2 cellular contexts compared by ENCODE assay signal in the genomic region with DNA sequence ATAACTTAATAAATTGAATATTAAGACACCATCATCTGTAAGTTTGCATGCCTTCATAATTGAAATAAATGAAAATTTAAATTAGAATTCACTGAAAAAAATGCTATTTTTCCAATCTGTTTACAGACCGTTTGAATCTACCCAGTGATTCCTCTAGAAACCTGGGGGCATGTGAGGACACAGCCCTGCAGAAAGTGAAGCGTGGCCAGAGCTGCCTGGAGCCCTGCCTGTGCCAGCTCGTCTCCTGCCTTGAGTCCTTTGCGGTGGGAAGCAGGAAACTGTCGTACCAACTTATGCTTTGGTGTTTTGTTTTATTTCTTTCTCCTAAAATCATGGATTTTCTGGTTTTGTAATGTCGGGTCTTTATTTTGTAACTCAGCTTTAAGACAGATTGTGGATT.
TF ChIP-seq lines count a peak whose summit lies in the region.

No MANE protein-coding gene starts in this region.

TF ChIP-seq in GM23338, 12 proteins besides CTCF, POLR2A, EP300 and RAD21:
- TF ChIP-seq POLR2AphosphoS5 (IDR thresholded peaks at IDR 0.05; ENCODE audit: low read depth) = no peak
- TF ChIP-seq, protein P1, sequence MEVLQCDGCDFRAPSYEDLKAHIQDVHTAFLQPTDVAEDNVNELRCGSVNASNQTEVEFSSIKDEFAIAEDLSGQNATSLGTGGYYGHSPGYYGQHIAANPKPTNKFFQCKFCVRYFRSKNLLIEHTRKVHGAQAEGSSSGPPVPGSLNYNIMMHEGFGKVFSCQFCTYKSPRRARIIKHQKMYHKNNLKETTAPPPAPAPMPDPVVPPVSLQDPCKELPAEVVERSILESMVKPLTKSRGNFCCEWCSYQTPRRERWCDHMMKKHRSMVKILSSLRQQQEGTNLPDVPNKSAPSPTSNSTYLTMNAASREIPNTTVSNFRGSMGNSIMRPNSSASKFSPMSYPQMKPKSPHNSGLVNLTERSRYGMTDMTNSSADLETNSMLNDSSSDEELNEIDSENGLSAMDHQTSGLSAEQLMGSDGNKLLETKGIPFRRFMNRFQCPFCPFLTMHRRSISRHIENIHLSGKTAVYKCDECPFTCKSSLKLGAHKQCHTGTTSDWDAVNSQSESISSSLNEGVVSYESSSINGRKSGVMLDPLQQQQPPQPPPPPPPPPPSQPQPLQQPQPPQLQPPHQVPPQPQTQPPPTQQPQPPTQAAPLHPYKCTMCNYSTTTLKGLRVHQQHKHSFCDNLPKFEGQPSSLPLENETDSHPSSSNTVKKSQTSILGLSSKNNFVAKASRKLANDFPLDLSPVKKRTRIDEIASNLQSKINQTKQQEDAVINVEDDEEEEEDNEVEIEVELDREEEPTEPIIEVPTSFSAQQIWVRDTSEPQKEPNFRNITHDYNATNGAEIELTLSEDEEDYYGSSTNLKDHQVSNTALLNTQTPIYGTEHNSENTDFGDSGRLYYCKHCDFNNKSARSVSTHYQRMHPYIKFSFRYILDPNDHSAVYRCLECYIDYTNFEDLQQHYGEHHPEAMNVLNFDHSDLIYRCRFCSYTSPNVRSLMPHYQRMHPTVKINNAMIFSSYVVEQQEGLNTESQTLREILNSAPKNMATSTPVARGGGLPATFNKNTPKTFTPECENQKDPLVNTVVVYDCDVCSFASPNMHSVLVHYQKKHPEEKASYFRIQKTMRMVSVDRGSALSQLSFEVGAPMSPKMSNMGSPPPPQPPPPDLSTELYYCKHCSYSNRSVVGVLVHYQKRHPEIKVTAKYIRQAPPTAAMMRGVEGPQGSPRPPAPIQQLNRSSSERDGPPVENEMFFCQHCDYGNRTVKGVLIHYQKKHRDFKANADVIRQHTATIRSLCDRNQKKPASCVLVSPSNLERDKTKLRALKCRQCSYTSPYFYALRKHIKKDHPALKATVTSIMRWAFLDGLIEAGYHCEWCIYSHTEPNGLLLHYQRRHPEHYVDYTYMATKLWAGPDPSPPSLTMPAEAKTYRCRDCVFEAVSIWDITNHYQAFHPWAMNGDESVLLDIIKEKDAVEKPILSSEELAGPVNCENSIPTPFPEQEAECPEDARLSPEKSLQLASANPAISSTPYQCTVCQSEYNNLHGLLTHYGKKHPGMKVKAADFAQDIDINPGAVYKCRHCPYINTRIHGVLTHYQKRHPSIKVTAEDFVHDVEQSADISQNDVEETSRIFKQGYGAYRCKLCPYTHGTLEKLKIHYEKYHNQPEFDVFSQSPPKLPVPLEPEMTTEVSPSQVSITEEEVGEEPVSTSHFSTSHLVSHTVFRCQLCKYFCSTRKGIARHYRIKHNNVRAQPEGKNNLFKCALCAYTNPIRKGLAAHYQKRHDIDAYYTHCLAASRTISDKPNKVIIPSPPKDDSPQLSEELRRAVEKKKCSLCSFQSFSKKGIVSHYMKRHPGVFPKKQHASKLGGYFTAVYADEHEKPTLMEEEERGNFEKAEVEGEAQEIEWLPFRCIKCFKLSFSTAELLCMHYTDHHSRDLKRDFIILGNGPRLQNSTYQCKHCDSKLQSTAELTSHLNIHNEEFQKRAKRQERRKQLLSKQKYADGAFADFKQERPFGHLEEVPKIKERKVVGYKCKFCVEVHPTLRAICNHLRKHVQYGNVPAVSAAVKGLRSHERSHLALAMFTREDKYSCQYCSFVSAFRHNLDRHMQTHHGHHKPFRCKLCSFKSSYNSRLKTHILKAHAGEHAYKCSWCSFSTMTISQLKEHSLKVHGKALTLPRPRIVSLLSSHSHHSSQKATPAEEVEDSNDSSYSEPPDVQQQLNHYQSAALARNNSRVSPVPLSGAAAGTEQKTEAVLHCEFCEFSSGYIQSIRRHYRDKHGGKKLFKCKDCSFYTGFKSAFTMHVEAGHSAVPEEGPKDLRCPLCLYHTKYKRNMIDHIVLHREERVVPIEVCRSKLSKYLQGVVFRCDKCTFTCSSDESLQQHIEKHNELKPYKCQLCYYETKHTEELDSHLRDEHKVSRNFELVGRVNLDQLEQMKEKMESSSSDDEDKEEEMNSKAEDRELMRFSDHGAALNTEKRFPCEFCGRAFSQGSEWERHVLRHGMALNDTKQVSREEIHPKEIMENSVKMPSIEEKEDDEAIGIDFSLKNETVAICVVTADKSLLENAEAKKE (CRISPR knock-in tag; IDR thresholded peaks at IDR 0.05) = no peak
- TF ChIP-seq, protein P2, sequence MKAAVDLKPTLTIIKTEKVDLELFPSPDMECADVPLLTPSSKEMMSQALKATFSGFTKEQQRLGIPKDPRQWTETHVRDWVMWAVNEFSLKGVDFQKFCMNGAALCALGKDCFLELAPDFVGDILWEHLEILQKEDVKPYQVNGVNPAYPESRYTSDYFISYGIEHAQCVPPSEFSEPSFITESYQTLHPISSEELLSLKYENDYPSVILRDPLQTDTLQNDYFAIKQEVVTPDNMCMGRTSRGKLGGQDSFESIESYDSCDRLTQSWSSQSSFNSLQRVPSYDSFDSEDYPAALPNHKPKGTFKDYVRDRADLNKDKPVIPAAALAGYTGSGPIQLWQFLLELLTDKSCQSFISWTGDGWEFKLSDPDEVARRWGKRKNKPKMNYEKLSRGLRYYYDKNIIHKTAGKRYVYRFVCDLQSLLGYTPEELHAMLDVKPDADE (IDR thresholded peaks at IDR 0.05) = no peak
- no peak for TF ChIP-seq ZNF114 (CRISPR knock-in tag; IDR thresholded peaks at IDR 0.05)
- TF ChIP-seq NANOG (IDR thresholded peaks at IDR 0.05; ENCODE audit: borderline replicate concordance) = no peak
- TF ChIP-seq CREB1 (CRISPR knock-in tag; IDR thresholded peaks at IDR 0.05; ENCODE audit: low read depth) = no peak
- TF ChIP-seq ZNF331 (CRISPR knock-in tag; IDR thresholded peaks at IDR 0.05; ENCODE audit: low read depth) = no peak
- TF ChIP-seq, protein P3, sequence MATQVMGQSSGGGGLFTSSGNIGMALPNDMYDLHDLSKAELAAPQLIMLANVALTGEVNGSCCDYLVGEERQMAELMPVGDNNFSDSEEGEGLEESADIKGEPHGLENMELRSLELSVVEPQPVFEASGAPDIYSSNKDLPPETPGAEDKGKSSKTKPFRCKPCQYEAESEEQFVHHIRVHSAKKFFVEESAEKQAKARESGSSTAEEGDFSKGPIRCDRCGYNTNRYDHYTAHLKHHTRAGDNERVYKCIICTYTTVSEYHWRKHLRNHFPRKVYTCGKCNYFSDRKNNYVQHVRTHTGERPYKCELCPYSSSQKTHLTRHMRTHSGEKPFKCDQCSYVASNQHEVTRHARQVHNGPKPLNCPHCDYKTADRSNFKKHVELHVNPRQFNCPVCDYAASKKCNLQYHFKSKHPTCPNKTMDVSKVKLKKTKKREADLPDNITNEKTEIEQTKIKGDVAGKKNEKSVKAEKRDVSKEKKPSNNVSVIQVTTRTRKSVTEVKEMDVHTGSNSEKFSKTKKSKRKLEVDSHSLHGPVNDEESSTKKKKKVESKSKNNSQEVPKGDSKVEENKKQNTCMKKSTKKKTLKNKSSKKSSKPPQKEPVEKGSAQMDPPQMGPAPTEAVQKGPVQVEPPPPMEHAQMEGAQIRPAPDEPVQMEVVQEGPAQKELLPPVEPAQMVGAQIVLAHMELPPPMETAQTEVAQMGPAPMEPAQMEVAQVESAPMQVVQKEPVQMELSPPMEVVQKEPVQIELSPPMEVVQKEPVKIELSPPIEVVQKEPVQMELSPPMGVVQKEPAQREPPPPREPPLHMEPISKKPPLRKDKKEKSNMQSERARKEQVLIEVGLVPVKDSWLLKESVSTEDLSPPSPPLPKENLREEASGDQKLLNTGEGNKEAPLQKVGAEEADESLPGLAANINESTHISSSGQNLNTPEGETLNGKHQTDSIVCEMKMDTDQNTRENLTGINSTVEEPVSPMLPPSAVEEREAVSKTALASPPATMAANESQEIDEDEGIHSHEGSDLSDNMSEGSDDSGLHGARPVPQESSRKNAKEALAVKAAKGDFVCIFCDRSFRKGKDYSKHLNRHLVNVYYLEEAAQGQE (IDR thresholded peaks at IDR 0.05; ENCODE audit: unreplicated experiment) = no peak
- TF ChIP-seq EZH2 (IDR thresholded peaks at IDR 0.05; ENCODE audit: low read depth, unreplicated experiment) = no peak
- TF ChIP-seq STAT1 (IDR thresholded peaks at IDR 0.05; ENCODE audit: unreplicated experiment) = no peak

TF ChIP-seq in SK-N-SH, 30 proteins besides CTCF, POLR2A, EP300 and RAD21:
- TF ChIP-seq JUND (IDR thresholded peaks at IDR 0.05) (no peak), NFIC (IDR thresholded peaks at IDR 0.05; ENCODE audit: borderline replicate concordance) (no peak), SMC3 (IDR thresholded peaks at IDR 0.05; ENCODE audit: low read depth, low read length) (no peak), TCF12 (IDR thresholded peaks at IDR 0.05) (no peak), TAF1 (IDR thresholded peaks at IDR 0.05; ENCODE audit: borderline replicate concordance, low read depth, low read length) (no peak), SIN3A (IDR thresholded peaks at IDR 0.05; ENCODE audit: borderline replicate concordance, low read depth, low read length) (no peak), POLR2AphosphoS5 (IDR thresholded peaks at IDR 0.05; ENCODE audit: low read depth, low read length) (no peak), GATA2 (CRISPR knock-in tag; IDR thresholded peaks at IDR 0.05) (no peak), FOSL2 (IDR thresholded peaks at IDR 0.05; ENCODE audit: borderline replicate concordance, low read depth) (no peak), YY1 (IDR thresholded peaks at IDR 0.05; ENCODE audit: low read depth) (no peak), MXI1 (IDR thresholded peaks at IDR 0.05; ENCODE audit: low read depth, low read length) (no peak), GABPA (IDR thresholded peaks at IDR 0.05; ENCODE audit: low read depth) (no peak), CHD2 (IDR thresholded peaks at IDR 0.05; ENCODE audit: low read length, partially characterized antibody) (no peak), EZH2phosphoT487 (IDR thresholded peaks at IDR 0.05; ENCODE audit: borderline replicate concordance, low read depth) (no peak), NRF1 (IDR thresholded peaks at IDR 0.05; ENCODE audit: low read depth, low read length) (no peak), ELF1 (IDR thresholded peaks at IDR 0.05) (no peak), RXRA (IDR thresholded peaks at IDR 0.05; ENCODE audit: borderline replicate concordance, low read depth) (no peak)
- TF ChIP-seq, protein P3 (IDR thresholded peaks at IDR 0.05; ENCODE audit: low read depth, low read length) = no peak
- TF ChIP-seq, protein P4, sequence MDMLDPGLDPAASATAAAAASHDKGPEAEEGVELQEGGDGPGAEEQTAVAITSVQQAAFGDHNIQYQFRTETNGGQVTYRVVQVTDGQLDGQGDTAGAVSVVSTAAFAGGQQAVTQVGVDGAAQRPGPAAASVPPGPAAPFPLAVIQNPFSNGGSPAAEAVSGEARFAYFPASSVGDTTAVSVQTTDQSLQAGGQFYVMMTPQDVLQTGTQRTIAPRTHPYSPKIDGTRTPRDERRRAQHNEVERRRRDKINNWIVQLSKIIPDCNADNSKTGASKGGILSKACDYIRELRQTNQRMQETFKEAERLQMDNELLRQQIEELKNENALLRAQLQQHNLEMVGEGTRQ (IDR thresholded peaks at IDR 0.05; ENCODE audit: borderline replicate concordance, low read depth, low read length) = no peak
- TF ChIP-seq, protein P5, sequence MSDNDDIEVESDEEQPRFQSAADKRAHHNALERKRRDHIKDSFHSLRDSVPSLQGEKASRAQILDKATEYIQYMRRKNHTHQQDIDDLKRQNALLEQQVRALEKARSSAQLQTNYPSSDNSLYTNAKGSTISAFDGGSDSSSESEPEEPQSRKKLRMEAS (IDR thresholded peaks at IDR 0.05; ENCODE audit: low read depth) = no peak
